ENCODE assay signal across 8 cellular contexts in the genomic region with DNA sequence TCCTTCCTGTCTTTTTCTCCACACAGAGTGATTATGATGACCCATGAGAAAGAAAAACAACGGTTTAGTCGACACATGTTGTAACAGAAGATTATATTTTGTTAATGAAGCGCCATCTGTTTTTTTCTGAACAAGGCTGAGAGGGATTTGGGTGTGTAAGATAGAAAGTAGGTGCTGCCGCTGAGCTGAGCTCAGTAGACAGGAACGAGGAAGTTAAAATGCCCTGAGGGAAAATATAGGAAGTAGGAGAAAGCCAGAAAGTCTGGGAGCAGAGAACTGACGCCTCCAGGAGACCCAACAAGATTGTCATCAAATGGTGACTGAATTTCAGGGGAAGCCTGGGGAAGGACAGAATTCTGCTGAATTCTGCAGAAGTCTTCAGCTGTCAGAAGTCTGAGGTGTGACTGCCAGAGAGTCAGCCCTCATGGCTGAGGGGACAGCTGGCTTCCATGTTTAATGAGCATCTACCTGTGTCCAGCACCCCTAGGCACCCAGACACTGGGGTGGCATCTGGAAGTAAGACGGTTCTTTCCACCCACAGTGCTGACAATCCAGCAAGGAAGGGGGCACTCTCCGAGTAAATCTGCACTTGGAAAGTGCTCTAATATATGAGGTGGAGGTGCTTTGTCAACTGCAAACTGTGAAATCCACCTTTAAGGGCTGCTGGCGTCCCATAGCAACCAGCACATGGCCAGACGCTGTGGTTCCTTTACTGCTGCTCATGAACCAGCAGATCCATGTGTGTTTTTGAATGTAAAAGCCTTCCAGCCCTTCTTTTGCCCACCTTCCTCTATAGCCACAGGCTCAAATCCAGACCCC. TPM values are rescaled to one million over a fixed set of nuclear protein-coding genes. Genes with fewer than 3 reads are reported as not detected.
DNase-seq lines count a peak whose midpoint lies in the region; TF ChIP-seq lines count a peak whose summit lies in the region.
"Had no signal": no experiment of that assay in that cellular context is flagged by ENCODE, and none has a peak within 500 bp of the region (broad histone marks: within the 10 kb centered on the region; RNA-seq: fewer than 3 reads in every experiment).

No MANE protein-coding gene starts in this region.

- DNase-seq in HT-29 (ENCODE audit: low spot score) (peak; percentile 80), SKM-1 (lab: John Stamatoyannopoulos, UW; ENCODE audit: unreplicated experiment) (peak; percentile 13), right atrium auricular region (ENCODE audit: low spot score) (no peak), suprapubic skin (ENCODE audit: low spot score in 2 of 2) (peak in 1 of 2 donors; percentile 29), cerebellar nuclear complex (lab: John Stamatoyannopoulos, UW) (no peak), medulla oblongata (ENCODE audit: extremely low spot score) (no peak)
- no peak for DNase-seq in T-helper 2 cell treated with Interferon-gamma antibody and Interleukin-4, amounts not matched to agents 5 μg/mL and 100 μg/mL, for 36 hours (ENCODE audit: low spot score)
- DNase-seq: activated CD8-positive, alpha-beta memory T cell treated with anti-CD3 and anti-CD28 coated beads, Interleukin-2, amount 50 U/mL, for 48 hours had no signal

- no peaks in the 10 kb centered on the region for H3K9me3 Mint-ChIP-seq in T-helper 2 cell treated with Interferon-gamma antibody and Interleukin-4, amounts not matched to agents 5 μg/mL and 100 μg/mL, for 36 hours

- peak overlapping the region; percentile 10 to 36 for H3K27ac ChIP-seq in right atrium auricular region
- H3K27ac ChIP-seq in suprapubic skin, result peak overlapping the region; percentile 30

- WGBS in suprapubic skin, result 16% methylated on average over 10 of the region's 10 CpGs

- no peaks in the 10 kb centered on the region for H3K36me3 Mint-ChIP-seq in T-helper 2 cell treated with Interferon-gamma antibody and Interleukin-4, amounts not matched to agents 5 μg/mL and 100 μg/mL, for 36 hours (ENCODE audit: low read depth)

- no peak for TF ChIP-seq POLR2A in suprapubic skin (IDR thresholded peaks at IDR 0.05)

- peaks cover 0 to 21% of the 10 kb centered on the region in 2 donors for H3K4me1 ChIP-seq in right atrium auricular region
- H3K4me1 ChIP-seq in suprapubic skin, result peaks cover 29% of the 10 kb centered on the region

- H3K4me1 Mint-ChIP-seq in T-helper 2 cell treated with Interferon-gamma antibody and Interleukin-4, amounts not matched to agents 5 μg/mL and 100 μg/mL, for 36 hours (ENCODE audit: low read depth), result no peaks in the 10 kb centered on the region

- H3K27ac Mint-ChIP-seq in T-helper 2 cell treated with Interferon-gamma antibody and Interleukin-4, amounts not matched to agents 5 μg/mL and 100 μg/mL, for 36 hours, result no peak overlapping the region

- no peak overlapping the region for H3K4me3 ChIP-seq in right atrium auricular region
- H3K4me3 ChIP-seq in suprapubic skin, result no peak overlapping the region

- no peak for TF ChIP-seq CTCF in right atrium auricular region (IDR thresholded peaks at IDR 0.05)
- no peak for TF ChIP-seq CTCF in suprapubic skin (IDR thresholded peaks at IDR 0.05)

- TF ChIP-seq EP300 in suprapubic skin (IDR thresholded peaks at IDR 0.05), result no peak

- H3K9me3 ChIP-seq in right atrium auricular region (no peaks in the 10 kb centered on the region), suprapubic skin (no peaks in the 10 kb centered on the region)

- H3K36me3 ChIP-seq in right atrium auricular region (no peaks in the 10 kb centered on the region), suprapubic skin (no peaks in the 10 kb centered on the region)

- H3K27me3 Mint-ChIP-seq in T-helper 2 cell treated with Interferon-gamma antibody and Interleukin-4, amounts not matched to agents 5 μg/mL and 100 μg/mL, for 36 hours (ENCODE audit: low read depth), result no peaks in the 10 kb centered on the region

- H3K27me3 ChIP-seq in right atrium auricular region, result no peaks in the 10 kb centered on the region
- H3K27me3 ChIP-seq in suprapubic skin, result no peaks in the 10 kb centered on the region

- no peak overlapping the region for H3K4me3 Mint-ChIP-seq in T-helper 2 cell treated with Interferon-gamma antibody and Interleukin-4, amounts not matched to agents 5 μg/mL and 100 μg/mL, for 36 hours

RNA-seq across cellular contexts. Expression of gene TSPAN15, which starts 12.5 kb away (rescaled TPM):
- total RNA-seq in HT-29 (2014; rRNA removed; shearing (Covaris generic)), result 103 and 115 TPM in 2 replicates
- total RNA-seq in right atrium auricular region, result 1 to 10 TPM; 6.6 to 7.7 TPM
- 10 to 100 TPM in 2 of 4 donors, 1 to 10 TPM in 2; 4.0 to 18.1 (median 11.7) TPM for total RNA-seq in suprapubic skin

RNA-seq across cellular contexts. Expression of gene TACR2, which starts 22.0 kb away (rescaled TPM):
- total RNA-seq in HT-29 (2014; rRNA removed; shearing (Covaris generic)), result 1.9 and 2.2 TPM in 2 replicates
- total RNA-seq in right atrium auricular region (under 1 TPM; 0.24 to 0.41 TPM), suprapubic skin (1 to 10 TPM in 1 of 4 donors, under 1 TPM in 3; 0.25 to 1.2 (median 0.63) TPM)

Comparison
In these comparisons a context has a peak if more than half of its experiments do, and no peak if none do; other contexts are left out.
1. DNase-seq: peak in HT-29 (single experiment) and SKM-1 (single experiment); none in right atrium auricular region (single experiment), cerebellar nuclear complex (0 of 2), medulla oblongata (single experiment) and T-helper 2 cell treated with Interferon-gamma antibody and Interleukin-4, amounts not matched to agents 5 μg/mL and 100 μg/mL, for 36 hours (single experiment).